In genomic region chr21:45555557-45556301, GRCh38 we compare ENCODE assay signal across 8 cellular contexts.
A peak's percentile ranks its signal among the peaks of the same experiment; 100 is the strongest.
DNase-seq lines count a peak whose midpoint lies in the region; ATAC-seq and TF ChIP-seq lines count a peak whose summit lies in the region.

No MANE protein-coding gene starts in this region.

- H3K4me3 ChIP-seq in AG10803 (ENCODE audit: low read length) (peak overlapping the region; percentile 50), coronary artery (peak overlapping the region; percentile 71)

- H3K27ac ChIP-seq in coronary artery, result peak overlapping the region; percentile 70 to 79

- ATAC-seq in HG03342 (IDR thresholded peaks at IDR 0.05; ENCODE audit: unreplicated experiment), result no peak

- peak; percentile 63 for TF ChIP-seq CTCF in AG10803 (conservative IDR thresholded peaks at IDR 0.05; ENCODE audit: low read length)
- peak; percentile 21 for TF ChIP-seq CTCF in coronary artery (IDR thresholded peaks at IDR 0.05)

- peak; percentile 61 for DNase-seq in AG10803 (ENCODE audit: low read depth)
- peak; percentile 69 for DNase-seq in GM19240 (ENCODE audit: insufficient read length, low spot score)
- DNase-seq in NCI-H146 treated with DMSO at 0.1 percent for 48 hours (lab: John Stamatoyannopoulos, UW; ENCODE audit: unreplicated experiment), result peak; percentile 53
- DNase-seq in activated CD4-positive, CD25-positive, alpha-beta regulatory T cell treated with anti-CD3 and anti-CD28 coated beads, Interleukin-2, amount 50 U/mL, for 72 hours, result peak; percentile 53
- DNase-seq in coronary artery (ENCODE audit: low spot score), result peak; percentile 89
- DNase-seq in kidney tubule cell (ENCODE audit: low spot score), result peak; percentile 84
- peak; percentile 52 to 55 for DNase-seq in stimulated activated CD4-positive, alpha-beta T cell treated with anti-CD3 and anti-CD28 coated beads, Interleukin-4, amount 100 ng/mL, for 4 hours
